8 cellular contexts compared by ENCODE assay signal in genomic region chr6:31575335-31575901, GRCh38. TPM values are rescaled to one million over a fixed set of nuclear protein-coding genes. Genes with fewer than 3 reads are reported as not detected.
A peak's percentile ranks its signal among the peaks of the same experiment; 100 is the strongest.
DNase-seq lines count a peak whose midpoint lies in the region; ATAC-seq, FAIRE-seq and TF ChIP-seq lines count a peak whose summit lies in the region.

TSS of gene TNF (plus strand) at chr6:31575565. CDS start at chr6:31575742, 177 bp downstream.

- ATAC-seq in HG03139 (IDR thresholded peaks at IDR 0.05; ENCODE audit: unreplicated experiment) (no peak), HG02623 (IDR thresholded peaks at IDR 0.05; ENCODE audit: unreplicated experiment) (no peak)

- H3K4me3 ChIP-seq in HEK293 (ENCODE audit: low read depth, low read length), result no peak within 1 kb of the TSS
- H3K4me3 ChIP-seq in esophagus (ENCODE audit: low read depth in 1 of 2, low read length in 2 of 2), result peak within 1 kb of the TSS; percentile 21 to 35
- H3K4me3 ChIP-seq in small intestine (ENCODE audit: low read depth in 1 of 2, low read length in 2 of 2), result peak within 1 kb of the TSS in 1 of 2 donors; percentile 19

- CTCF ChIA-PET in HEK293 (lab: Yijun Ruan, JAX), result interaction anchor here (0.7 to 18.7 kb wide), 9 partner anchors 9 to 314 kb away, joined by 3 to 518 read pairs (median 5); partner anchors contain the start of genes ATP6V1G2, LST1 and NCR3

- no peaks in the 10 kb centered on the region for H3K36me3 ChIP-seq in HEK293 (ENCODE audit: control insufficient read depth in 2 of 2, insufficient read depth in 1 of 2, low read length in 2 of 2)
- no peaks in the 10 kb centered on the region for H3K36me3 ChIP-seq in esophagus (ENCODE audit: control insufficient read depth in 2 of 2, insufficient read depth in 2 of 2, low read length in 1 of 2)
- no peaks in the 10 kb centered on the region for H3K36me3 ChIP-seq in small intestine (ENCODE audit: control insufficient read depth in 2 of 2, insufficient read depth in 2 of 2, low read length in 2 of 2)

- H3K4me1 ChIP-seq in HEK293 (ENCODE audit: control insufficient read depth, insufficient read depth, low read length) (no peaks in the 10 kb centered on the region), esophagus (ENCODE audit: control insufficient read depth in 2 of 2, insufficient read depth in 2 of 2, low read length in 1 of 2) (no peaks in the 10 kb centered on the region), small intestine (ENCODE audit: control insufficient read depth in 2 of 2, insufficient read depth in 1 of 2, low read depth in 1 of 2, low read length in 1 of 2) (no peaks in the 10 kb centered on the region)

- no peaks in the 10 kb centered on the region for H3K9me3 ChIP-seq in HEK293 (ENCODE audit: control insufficient read depth, insufficient read depth, low read depth, low read length)
- no peaks in the 10 kb centered on the region for H3K9me3 ChIP-seq in esophagus (ENCODE audit: control insufficient read depth in 2 of 2, insufficient read depth in 1 of 2, low read depth in 1 of 2, low read length in 1 of 2)
- H3K9me3 ChIP-seq in small intestine (ENCODE audit: control insufficient read depth, low read depth), result no peaks in the 10 kb centered on the region

- TF ChIP-seq CTCF in HEK293 (tag by site-specific recombination; IDR thresholded peaks at IDR 0.05), result no peak

- H3K27me3 ChIP-seq in esophagus (ENCODE audit: control insufficient read depth in 1 of 2, insufficient read depth in 2 of 2, low read length in 2 of 2) (no peaks in the 10 kb centered on the region), small intestine (ENCODE audit: control insufficient read depth in 2 of 2, insufficient read depth in 2 of 2, low read length in 2 of 2) (no peaks in the 10 kb centered on the region)

- no peak within 1 kb of the TSS for H3K27ac ChIP-seq in HEK293 (ENCODE audit: extremely low read depth, low read depth, low read length)
- peak within 1 kb of the TSS; percentile 13 to 52 for H3K27ac ChIP-seq in esophagus (ENCODE audit: low read depth in 2 of 2, low read length in 1 of 2)
- peak within 1 kb of the TSS; percentile 45 to 55 for H3K27ac ChIP-seq in small intestine (ENCODE audit: low read depth in 1 of 2, low read length in 1 of 2)

- DNase-seq in activated CD4-positive, alpha-beta T cell treated with anti-CD3 and anti-CD28 coated beads for 48 hours, result peak; percentile 92
- peak; percentile 42 for DNase-seq in small intestine
- DNase-seq in DMS153 treated with DMSO at 0.1 percent for 48 hours (lab: John Stamatoyannopoulos, UW; ENCODE audit: unreplicated experiment), result no peak
- DNase-seq in HuH-7 (ENCODE audit: low spot score), result no peak

- 45 to 47% methylated on average over 19 of the region's 19 CpGs for WGBS in esophagus, 2 donors
- WGBS in small intestine, 3 donors, result 45 to 58% (median 51%) methylated on average over 15 to 19 of the region's 19 CpGs

- POLR2A ChIA-PET in HEK293 (lab: Yijun Ruan, JAX), result interaction anchor here (0.5 to 1.3 kb wide), 2 partner anchors 47 to 427 kb away, joined by 3 to 5 read pairs; no protein-coding TSS in a partner anchor

- no peak for FAIRE-seq in small intestine (lab: Jason Lieb, UNC)

TF ChIP-seq in HEK293, 187 proteins besides CTCF, POLR2A, EP300 and RAD21:
- TF ChIP-seq FEZF1 (tag by site-specific recombination; IDR thresholded peaks at IDR 0.05) (no peak), ZBTB48 (tag by site-specific recombination; IDR thresholded peaks at IDR 0.05) (0 out of 2 replicates have a peak, but pooled peaks have one; percentile 37)
TF ChIP-seq in HEK293: peak in this region for 1.

RNA-seq across cellular contexts. Expression of gene TNF, which starts in this region (rescaled TPM):
- polyA plus RNA-seq in esophagus (1 to 10 TPM in 1 of 2 donors, under 1 TPM in 1; 0.71 to 2.4 TPM), small intestine (under 1 TPM in 2 of 3 donors, not detected in 1; 0.18 to 0.45 TPM)

Comparison
In these comparisons a context has a peak if more than half of its experiments do, and no peak if none do; other contexts are left out.
1. Peak in DNase-seq and H3K27ac ChIP-seq in small intestine; RNA of the gene not detected or under 1 TPM.